In genomic region chr5:76342474-76342873, GRCh38 we compare ENCODE assay signal across 16 cellular contexts.
"Had no signal": no experiment of that assay in that cellular context is flagged by ENCODE, and none has a peak within 500 bp of the region (broad histone marks: within the 10 kb centered on the region; RNA-seq: fewer than 3 reads in every experiment).

No MANE protein-coding gene starts in this region.

- DNase-seq: activated CD4-positive, alpha-beta memory T cell treated with anti-CD3 and anti-CD28 coated beads, Interleukin-2, amount 10 ng/mL, durations not matched to agents 7 days and 5 days; activated CD4-positive, alpha-beta T cell treated with anti-CD3 and anti-CD28 coated beads for 4 hours; activated naive CD4-positive, alpha-beta T cell treated with Interleukin-2 at 50 U/mL for 16 hours; activated naive CD8-positive, alpha-beta T cell treated with anti-CD3 and anti-CD28 coated beads, Interleukin-2, amount 50 U/mL, for 24 hours; cortex of kidney; effector CD8-positive, alpha-beta T cell; foreskin keratinocyte; glutamatergic neuron; hypothalamus; kidney glomerular epithelial cell; nephron progenitor cell; stimulated activated CD4-positive, alpha-beta T cell treated with anti-CD3 and anti-CD28 coated beads, Interleukin-12 subunit alpha, Interleukin-12 subunit beta, amount 100 ng/mL, for 4 hours; stimulated activated CD4-positive, alpha-beta T cell treated with anti-CD3 and anti-CD28 coated beads, Interleukin-2, amount 100 ng/mL, for 24 hours; T-helper 2 cell; thyroid gland had no signal

- H3K27ac ChIP-seq: foreskin keratinocyte, thyroid gland had no signal

- H3K9me3 ChIP-seq: thyroid gland had no signal

- H3K4me3 ChIP-seq: thyroid gland had no signal

- H3K36me3 ChIP-seq: thyroid gland had no signal

- ATAC-seq: activated naive CD8-positive, alpha-beta T cell treated with anti-CD3 and anti-CD28 coated beads, Interleukin-2, amount 50 U/mL, for 24 hours; foreskin keratinocyte; WTC11 had no signal

- H3K27ac Mint-ChIP-seq: activated naive CD8-positive, alpha-beta T cell treated with anti-CD3 and anti-CD28 coated beads, Interleukin-2, amount 50 U/mL, for 24 hours; WTC11 had no signal

- H3K27me3 Mint-ChIP-seq: activated CD4-positive, alpha-beta memory T cell treated with anti-CD3 and anti-CD28 coated beads, Interleukin-2, amount 10 ng/mL, durations not matched to agents 7 days and 5 days; activated naive CD8-positive, alpha-beta T cell treated with anti-CD3 and anti-CD28 coated beads, Interleukin-2, amount 50 U/mL, for 24 hours had no signal

- H3K4me3 Mint-ChIP-seq: activated CD4-positive, alpha-beta memory T cell treated with anti-CD3 and anti-CD28 coated beads, Interleukin-2, amount 10 ng/mL, durations not matched to agents 7 days and 5 days; activated naive CD8-positive, alpha-beta T cell treated with anti-CD3 and anti-CD28 coated beads, Interleukin-2, amount 50 U/mL, for 24 hours; nephron progenitor cell; WTC11 had no signal

- H3K4me1 ChIP-seq: foreskin keratinocyte had no signal

- H3K27me3 ChIP-seq: foreskin keratinocyte, thyroid gland had no signal

- H3K9me3 Mint-ChIP-seq: activated CD4-positive, alpha-beta memory T cell treated with anti-CD3 and anti-CD28 coated beads, Interleukin-2, amount 10 ng/mL, durations not matched to agents 7 days and 5 days; activated naive CD8-positive, alpha-beta T cell treated with anti-CD3 and anti-CD28 coated beads, Interleukin-2, amount 50 U/mL, for 24 hours had no signal
